Comparison of ENCODE assay signal across 2 cellular contexts in genomic region chr3:135991621-135992020, GRCh38.
TF ChIP-seq lines count a peak whose summit lies in the region.

No MANE protein-coding gene starts in this region.

TF ChIP-seq in A549, 52 proteins besides CTCF, POLR2A, EP300 and RAD21:
- TF ChIP-seq JUN (IDR thresholded peaks at IDR 0.05) = no peak
- TF ChIP-seq HOXB13 (CRISPR knock-in tag; IDR thresholded peaks at IDR 0.05; ENCODE audit: low read depth) = no peak
- no peak for TF ChIP-seq BCL3 (IDR thresholded peaks at IDR 0.05)
- no peak for TF ChIP-seq PHF8 (IDR thresholded peaks at IDR 0.05; ENCODE audit: borderline replicate concordance, low read depth)
- TF ChIP-seq CHD4 (IDR thresholded peaks at IDR 0.05; ENCODE audit: borderline replicate concordance) = no peak
- TF ChIP-seq ZC3H11A (IDR thresholded peaks at IDR 0.05) = no peak
- TF ChIP-seq CEBPB (IDR thresholded peaks at IDR 0.05) = no peak
- no peak for TF ChIP-seq TFCP2L1 (CRISPR knock-in tag; IDR thresholded peaks at IDR 0.05)
- no peak for TF ChIP-seq REST (IDR thresholded peaks at IDR 0.05)
- no peak for TF ChIP-seq KDM1A (IDR thresholded peaks at IDR 0.05; ENCODE audit: low read depth)
- TF ChIP-seq RFX5 (IDR thresholded peaks at IDR 0.05) = no peak
- no peak for TF ChIP-seq MYC (IDR thresholded peaks at IDR 0.05; ENCODE audit: borderline replicate concordance, low read length)
- TF ChIP-seq JUNB (IDR thresholded peaks at IDR 0.05) = no peak
- no peak for TF ChIP-seq MAZ (IDR thresholded peaks at IDR 0.05; ENCODE audit: borderline replicate concordance, low read depth, low read length)
- TF ChIP-seq HDAC2 (IDR thresholded peaks at IDR 0.05) = no peak
- no peak for TF ChIP-seq ZSCAN20 (CRISPR knock-in tag; IDR thresholded peaks at IDR 0.05)

TF ChIP-seq in IMR-90, 13 proteins besides CTCF, POLR2A, EP300 and RAD21:
- TF ChIP-seq RFX5 (IDR thresholded peaks at IDR 0.05; ENCODE audit: low read depth, low read length) = no peak
- no peak for TF ChIP-seq BHLHE40 (IDR thresholded peaks at IDR 0.05; ENCODE audit: low read depth, low read length)
- no peak for TF ChIP-seq CHD1 (IDR thresholded peaks at IDR 0.05; ENCODE audit: low read depth, low read length)
- TF ChIP-seq FOS (IDR thresholded peaks at IDR 0.05; ENCODE audit: low read depth, low read length) = no peak
- TF ChIP-seq ELK1 (IDR thresholded peaks at IDR 0.05; ENCODE audit: borderline replicate concordance, low read depth, low read length) = no peak
- no peak for TF ChIP-seq MXI1 (IDR thresholded peaks at IDR 0.05; ENCODE audit: borderline replicate concordance, low read depth, low read length)
- TF ChIP-seq CEBPB (IDR thresholded peaks at IDR 0.05; ENCODE audit: low read depth, low read length) = no peak
- no peak for TF ChIP-seq NFE2L2 (IDR thresholded peaks at IDR 0.05; ENCODE audit: low read depth, low read length)
